In genomic region chr14:104227806-104228205, GRCh38 we compare ENCODE assay signal across 16 cellular contexts.
DNase-seq lines count a peak whose midpoint lies in the region; ATAC-seq, FAIRE-seq and TF ChIP-seq lines count a peak whose summit lies in the region.
"Had no signal": no experiment of that assay in that cellular context is flagged by ENCODE, and none has a peak within 500 bp of the region (broad histone marks: within the 10 kb centered on the region; RNA-seq: fewer than 3 reads in every experiment).

No MANE protein-coding gene starts in this region.

- no peaks in the 10 kb centered on the region for H3K4me1 ChIP-seq in DND-41 (ENCODE audit: insufficient read depth, low read length)
- peaks cover 0 to 43% (median 11%) of the 10 kb centered on the region in 6 donors for H3K4me1 ChIP-seq in spleen

- no peaks in the 10 kb centered on the region for H4K20me1 ChIP-seq in DND-41 (ENCODE audit: insufficient read depth, low read length)

- no peak overlapping the region for H2AFZ ChIP-seq in DND-41 (ENCODE audit: low read depth, low read length)

- no peak for FAIRE-seq in GM12892 (lab: Jason Lieb, UNC)
- FAIRE-seq: HTR-8/SVneo, islet of Langerhans had no signal

- H3K36me3 Mint-ChIP-seq in activated CD8-positive, alpha-beta memory T cell treated with anti-CD3 and anti-CD28 coated beads, Interleukin-2, amount 10 ng/mL, durations not matched to agents 7 days and 5 days, result peaks cover 5% of the 10 kb centered on the region
- H3K36me3 Mint-ChIP-seq in activated T-cell treated with anti-CD3 and anti-CD28 coated beads, Interleukin-2, amount 50 U/mL, for 4 hours (ENCODE audit: insufficient read depth), result no peaks in the 10 kb centered on the region
- H3K36me3 Mint-ChIP-seq: naive thymus-derived CD8-positive, alpha-beta T cell had no signal

- no peak overlapping the region for H3K9ac ChIP-seq in DND-41 (ENCODE audit: low read depth, low read length)

- H3K4me1 Mint-ChIP-seq in activated CD8-positive, alpha-beta memory T cell treated with anti-CD3 and anti-CD28 coated beads, Interleukin-2, amount 10 ng/mL, durations not matched to agents 7 days and 5 days, result peaks cover 35% of the 10 kb centered on the region
- peaks cover 28% of the 10 kb centered on the region for H3K4me1 Mint-ChIP-seq in activated T-cell treated with anti-CD3 and anti-CD28 coated beads, Interleukin-2, amount 50 U/mL, for 4 hours (ENCODE audit: low read depth)

- H3K36me3 ChIP-seq in DND-41 (ENCODE audit: insufficient read depth, low read length), result no peaks in the 10 kb centered on the region
- H3K36me3 ChIP-seq in spleen, result no peaks in the 10 kb centered on the region
- H3K36me3 ChIP-seq: heart right ventricle had no signal

- intact Hi-C loops in spleen (cut with DNase I; ENCODE audit: low total_unique reads), result no loop called here

- 61 to 78% (median 63%) methylated on average over 1 of the region's 1 CpG for WGBS in spleen, 5 donors

- H3K4me2 ChIP-seq in DND-41 (ENCODE audit: insufficient read depth, low read length), result no peak overlapping the region

- DNase-seq in activated CD8-positive, alpha-beta memory T cell treated with anti-CD3 and anti-CD28 coated beads, Interleukin-2, amount 10 ng/mL, durations not matched to agents 7 days and 5 days, result peak; percentile 86
- no peak for DNase-seq in activated CD8-positive, alpha-beta memory T cell treated with anti-CD3 and anti-CD28 coated beads for 24 hours
- DNase-seq in DND-41, result no peak
- no peak for DNase-seq in activated T-cell treated with anti-CD3 and anti-CD28 coated beads, Interleukin-2, amount 50 U/mL, for 4 hours
- DNase-seq in spleen, result peak; percentile 16
- DNase-seq in effector CD8-positive, alpha-beta T cell (lab: John Stamatoyannopoulos, UW), result no peak
- no peak for DNase-seq in GM12892 (ENCODE audit: insufficient read length)
- DNase-seq: ACHN; effector memory CD8-positive, alpha-beta T cell; heart right ventricle; mammary epithelial cell; naive thymus-derived CD8-positive, alpha-beta T cell had no signal

- H3K27ac ChIP-seq in DND-41 (ENCODE audit: low read length) (no peak overlapping the region), spleen (peak overlapping the region in 1 of 8 donors; percentile 14)
- H3K27ac ChIP-seq: heart right ventricle, RWPE1 had no signal

- no peak for TF ChIP-seq CTCF in DND-41 (IDR thresholded peaks at IDR 0.05; ENCODE audit: borderline replicate concordance, extremely low read depth, low read length, poor library complexity, severe bottlenecking)
- no peak for TF ChIP-seq CTCF in spleen (IDR thresholded peaks at IDR 0.05 in 8 of 11, conservative IDR thresholded peaks at IDR 0.05 in 3 of 11)

- CTCF ChIA-PET in activated CD8-positive, alpha-beta memory T cell treated with anti-CD3 and anti-CD28 coated beads, Interleukin-2, amount 10 ng/mL, durations not matched to agents 7 days and 5 days (lab: Charles Lee), result interaction anchor here (0.7 to 1.4 kb wide), 2 partner anchors 151 to 336 kb away, joined by 3 read pairs; no protein-coding TSS in a partner anchor

- H3K4me3 ChIP-seq in DND-41 (ENCODE audit: low read depth in 1 of 2, low read length in 2 of 2) (no peak overlapping the region), spleen (no peak overlapping the region)
- H3K4me3 ChIP-seq: heart right ventricle had no signal

- H3K9me3 Mint-ChIP-seq in activated CD8-positive, alpha-beta memory T cell treated with anti-CD3 and anti-CD28 coated beads, Interleukin-2, amount 10 ng/mL, durations not matched to agents 7 days and 5 days (ENCODE audit: low read depth), result peaks cover 5% of the 10 kb centered on the region
- no peaks in the 10 kb centered on the region for H3K9me3 Mint-ChIP-seq in activated T-cell treated with anti-CD3 and anti-CD28 coated beads, Interleukin-2, amount 50 U/mL, for 4 hours
- H3K9me3 Mint-ChIP-seq: effector memory CD8-positive, alpha-beta T cell had no signal

- H3K4me3 Mint-ChIP-seq in activated CD8-positive, alpha-beta memory T cell treated with anti-CD3 and anti-CD28 coated beads, Interleukin-2, amount 10 ng/mL, durations not matched to agents 7 days and 5 days, result peak overlapping the region; percentile 2
- H3K4me3 Mint-ChIP-seq in activated T-cell treated with anti-CD3 and anti-CD28 coated beads, Interleukin-2, amount 50 U/mL, for 4 hours, result no peak overlapping the region
- H3K4me3 Mint-ChIP-seq: effector memory CD8-positive, alpha-beta T cell; naive thymus-derived CD8-positive, alpha-beta T cell had no signal

- ATAC-seq in activated CD8-positive, alpha-beta memory T cell treated with anti-CD3 and anti-CD28 coated beads, Interleukin-2, amount 10 ng/mL, durations not matched to agents 7 days and 5 days, result peak; percentile 97
- peak; percentile 40; the same call in 1 of the 3 replicates for ATAC-seq in DND-41 (ENCODE audit: insufficient read depth, low read depth)
- ATAC-seq in activated T-cell treated with anti-CD3 and anti-CD28 coated beads, Interleukin-2, amount 50 U/mL, for 4 hours, result peak; percentile 65 to 86
- ATAC-seq in GM21717 (IDR thresholded peaks at IDR 0.05; ENCODE audit: unreplicated experiment), result no peak
- ATAC-seq: effector memory CD8-positive, alpha-beta T cell; naive thymus-derived CD8-positive, alpha-beta T cell had no signal

- TF ChIP-seq POLR2A in spleen (IDR thresholded peaks at IDR 0.05), result no peak
- no peak for TF ChIP-seq POLR2A in GM12892 (IDR thresholded peaks at IDR 0.05; ENCODE audit: low read depth, low read length)

- no peaks in the 10 kb centered on the region for H3K79me2 ChIP-seq in DND-41 (ENCODE audit: insufficient read depth, low read length)

- H3K27me3 Mint-ChIP-seq in activated CD8-positive, alpha-beta memory T cell treated with anti-CD3 and anti-CD28 coated beads, Interleukin-2, amount 10 ng/mL, durations not matched to agents 7 days and 5 days, result peaks cover 8% of the 10 kb centered on the region
- H3K27me3 Mint-ChIP-seq in activated T-cell treated with anti-CD3 and anti-CD28 coated beads, Interleukin-2, amount 50 U/mL, for 4 hours (ENCODE audit: low read depth), result peaks cover 14% of the 10 kb centered on the region

- no peaks in the 10 kb centered on the region for H3K27me3 ChIP-seq in DND-41 (ENCODE audit: insufficient read depth, low read length, poor library complexity)
- H3K27me3 ChIP-seq in spleen (replicated peaks in 1 of 7), result peaks cover 0 to 24% (median 10%) of the 10 kb centered on the region in 7 donors

- H3K9me3 ChIP-seq in DND-41 (ENCODE audit: insufficient read depth, low read length, severe bottlenecking) (peaks cover 6% of the 10 kb centered on the region), spleen (peaks cover 0 to 21% (median 13%) of the 10 kb centered on the region in 8 donors)

- H3K27ac Mint-ChIP-seq in activated CD8-positive, alpha-beta memory T cell treated with anti-CD3 and anti-CD28 coated beads, Interleukin-2, amount 10 ng/mL, durations not matched to agents 7 days and 5 days, result peak overlapping the region; percentile 93
- H3K27ac Mint-ChIP-seq: effector memory CD8-positive, alpha-beta T cell had no signal

Comparison
In these comparisons a context has a peak if more than half of its experiments do, and no peak if none do; other contexts are left out.
1. DNase-seq: peak in activated CD8-positive, alpha-beta memory T cell treated with anti-CD3 and anti-CD28 coated beads, Interleukin-2, amount 10 ng/mL, durations not matched to agents 7 days and 5 days (single experiment) and spleen (single experiment); none in activated CD8-positive, alpha-beta memory T cell treated with anti-CD3 and anti-CD28 coated beads for 24 hours (single experiment), DND-41 (single experiment), activated T-cell treated with anti-CD3 and anti-CD28 coated beads, Interleukin-2, amount 50 U/mL, for 4 hours (single experiment), effector CD8-positive, alpha-beta T cell (single experiment) and GM12892 (single experiment).